8 cellular contexts compared by ENCODE assay signal in the genomic region with DNA sequence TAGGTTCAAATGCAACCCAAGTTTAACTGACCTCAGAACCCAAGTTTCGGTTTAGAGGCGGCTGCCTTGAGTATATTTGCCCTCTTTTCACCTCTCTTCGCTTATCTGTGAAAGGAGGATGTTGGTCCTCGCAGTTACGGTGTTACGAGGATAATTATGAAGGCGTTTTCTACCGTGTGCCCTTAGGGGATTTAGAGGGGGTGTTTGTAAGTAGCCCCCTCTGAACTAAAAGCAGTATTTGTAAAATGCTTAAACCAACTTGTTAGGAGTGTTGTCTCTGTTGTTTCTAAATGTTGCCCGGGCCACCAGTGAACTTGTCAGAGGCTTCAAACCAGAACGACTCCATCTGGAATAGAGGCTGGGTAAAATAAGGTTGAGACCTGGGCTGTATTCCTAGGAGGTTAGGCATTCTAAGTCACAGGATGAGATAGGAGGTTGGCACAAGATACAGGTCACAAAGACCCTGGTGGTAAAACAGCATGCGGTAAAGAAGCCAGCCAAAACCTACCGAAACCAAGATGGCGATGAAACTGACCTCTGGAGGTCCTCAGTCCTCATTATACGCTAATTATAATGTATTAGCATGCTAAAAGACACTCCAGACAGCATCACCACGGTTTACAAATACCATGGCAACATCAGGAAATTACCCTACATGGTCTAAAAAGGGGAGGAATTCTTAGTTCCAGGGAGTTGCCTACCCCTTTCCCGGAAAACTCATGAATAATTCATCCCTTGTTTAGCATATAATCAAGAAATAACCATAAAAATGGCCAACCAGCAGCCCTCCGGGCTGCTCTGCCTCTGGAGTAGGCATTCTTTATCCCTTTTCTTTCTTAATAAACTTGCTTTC. TPM values are rescaled to one million over a fixed set of nuclear protein-coding genes. Genes with fewer than 3 reads are reported as not detected.
DNase-seq lines count a peak whose midpoint lies in the region; ATAC-seq and TF ChIP-seq lines count a peak whose summit lies in the region.

No MANE protein-coding gene starts in this region.

- H3K4me3 ChIP-seq in BLaER1 (peak overlapping the region; percentile 73), HEK293 (ENCODE audit: low read depth, low read length) (peak overlapping the region; percentile 75)

- no peaks in the 10 kb centered on the region for H3K9me3 ChIP-seq in BLaER1
- no peaks in the 10 kb centered on the region for H3K9me3 ChIP-seq in HEK293 (ENCODE audit: control insufficient read depth, insufficient read depth, low read depth, low read length)

- H3K4me1 Mint-ChIP-seq in activated T-helper 2 cell treated with anti-CD3 and anti-CD28 coated beads, Interferon-gamma antibody, Interleukin-2, Interleukin-4, amounts not matched to agents 10 μg/mL and 5 μg/mL and 100 μg/mL, durations not matched to agents 14 hours and 24 hours and 36 hours (ENCODE audit: low read depth), result peaks cover 21% of the 10 kb centered on the region

- H3K36me3 ChIP-seq in BLaER1 (peaks cover 16% of the 10 kb centered on the region), HEK293 (ENCODE audit: control insufficient read depth in 2 of 2, insufficient read depth in 1 of 2, low read length in 2 of 2) (peaks cover 4 to 27% of the 10 kb centered on the region in 2 experiments)

- intact Hi-C loops in activated T-helper 2 cell treated with anti-CD3 and anti-CD28 coated beads, Interferon-gamma antibody, Interleukin-2, Interleukin-4, amounts not matched to agents 10 μg/mL and 5 μg/mL and 100 μg/mL, durations not matched to agents 14 hours and 24 hours and 36 hours (cut with micrococcal nuclease), result no loop called here

- no peaks in the 10 kb centered on the region for H3K27me3 ChIP-seq in BLaER1

- ATAC-seq in HG02938 (IDR thresholded peaks at IDR 0.05; ENCODE audit: unreplicated experiment), result no peak

- peak overlapping the region; percentile 79 for H3K27ac Mint-ChIP-seq in activated T-helper 2 cell treated with anti-CD3 and anti-CD28 coated beads, Interferon-gamma antibody, Interleukin-2, Interleukin-4, amounts not matched to agents 10 μg/mL and 5 μg/mL and 100 μg/mL, durations not matched to agents 14 hours and 24 hours and 36 hours

- CTCF ChIA-PET in HEK293 (lab: Yijun Ruan, JAX), result interaction anchor here (1.7 kb wide), 1 partner anchor 248 kb away, joined by 4 read pairs; no protein-coding TSS in a partner anchor

- H3K9ac ChIP-seq in BLaER1, result peak overlapping the region; percentile 74

- DNase-seq in activated T-helper 2 cell treated with anti-CD3 and anti-CD28 coated beads, Interferon-gamma antibody, Interleukin-2, Interleukin-4, amounts not matched to agents 10 μg/mL and 5 μg/mL and 100 μg/mL, durations not matched to agents 14 hours and 24 hours and 36 hours (ENCODE audit: low spot score), result peak; percentile 42
- peak; percentile 49 for DNase-seq in islet precursor cell
- DNase-seq in superior temporal gyrus (ENCODE audit: extremely low spot score), result peak; percentile 20
- no peak for DNase-seq in activated gamma-delta T cell treated with Interleukin-2 at 50 U/mL for 16 hours
- DNase-seq in stimulated activated CD4-positive, alpha-beta T cell treated with anti-CD3 and anti-CD28 coated beads, Interleukin-4, amount 100 ng/mL, for 24 hours, result no peak

- peak overlapping the region; percentile 97 for H3K4me2 ChIP-seq in BLaER1

- no peak for TF ChIP-seq CTCF in HEK293 (tag by site-specific recombination; IDR thresholded peaks at IDR 0.05)

- peaks cover 13% of the 10 kb centered on the region for H3K36me3 Mint-ChIP-seq in activated T-helper 2 cell treated with anti-CD3 and anti-CD28 coated beads, Interferon-gamma antibody, Interleukin-2, Interleukin-4, amounts not matched to agents 10 μg/mL and 5 μg/mL and 100 μg/mL, durations not matched to agents 14 hours and 24 hours and 36 hours (ENCODE audit: low read depth)

- H3K27ac ChIP-seq in BLaER1 (peak overlapping the region; percentile 85), HEK293 (ENCODE audit: extremely low read depth, low read depth, low read length) (peak overlapping the region; percentile 70)

- peaks cover 9% of the 10 kb centered on the region for H3K27me3 Mint-ChIP-seq in activated T-helper 2 cell treated with anti-CD3 and anti-CD28 coated beads, Interferon-gamma antibody, Interleukin-2, Interleukin-4, amounts not matched to agents 10 μg/mL and 5 μg/mL and 100 μg/mL, durations not matched to agents 14 hours and 24 hours and 36 hours (ENCODE audit: low read depth)

- POLR2A ChIA-PET in HEK293 (lab: Yijun Ruan, JAX), result interaction anchor here (1.2 to 1.9 kb wide), 3 partner anchors 24 to 184 kb away, joined by 7 to 15 read pairs (median 7); partner anchors contain the start of gene SORT1

- no peaks in the 10 kb centered on the region for H3K9me3 Mint-ChIP-seq in activated T-helper 2 cell treated with anti-CD3 and anti-CD28 coated beads, Interferon-gamma antibody, Interleukin-2, Interleukin-4, amounts not matched to agents 10 μg/mL and 5 μg/mL and 100 μg/mL, durations not matched to agents 14 hours and 24 hours and 36 hours

- H4K20me1 ChIP-seq in BLaER1, result no peaks in the 10 kb centered on the region

- H3K4me1 ChIP-seq in BLaER1 (peaks cover 40% of the 10 kb centered on the region), HEK293 (ENCODE audit: control insufficient read depth, insufficient read depth, low read length) (peaks cover 3% of the 10 kb centered on the region)

- peak overlapping the region; percentile 93 for H3K4me3 Mint-ChIP-seq in activated T-helper 2 cell treated with anti-CD3 and anti-CD28 coated beads, Interferon-gamma antibody, Interleukin-2, Interleukin-4, amounts not matched to agents 10 μg/mL and 5 μg/mL and 100 μg/mL, durations not matched to agents 14 hours and 24 hours and 36 hours (ENCODE audit: low read depth)

TF ChIP-seq in HEK293, 187 proteins besides CTCF, POLR2A, EP300 and RAD21:
- no peak for TF ChIP-seq ZNF354C (tag by site-specific recombination; IDR thresholded peaks at IDR 0.05; ENCODE audit: borderline replicate concordance, low read depth)
- TF ChIP-seq ZNF335 (tag by site-specific recombination; conservative IDR thresholded peaks at IDR 0.05), result peak; percentile 27

RNA-seq across cellular contexts. Expression of gene PSRC1, which starts 1.0 kb away (rescaled TPM):
- total RNA-seq in activated T-helper 2 cell treated with anti-CD3 and anti-CD28 coated beads, Interferon-gamma antibody, Interleukin-2, Interleukin-4, amounts not matched to agents 10 μg/mL and 5 μg/mL and 100 μg/mL, durations not matched to agents 14 hours and 24 hours and 36 hours, result 7.8 and 9.5 TPM in 2 replicates

RNA-seq across cellular contexts. Expression of gene MYBPHL, which starts 22.8 kb away (rescaled TPM):
- total RNA-seq in activated T-helper 2 cell treated with anti-CD3 and anti-CD28 coated beads, Interferon-gamma antibody, Interleukin-2, Interleukin-4, amounts not matched to agents 10 μg/mL and 5 μg/mL and 100 μg/mL, durations not matched to agents 14 hours and 24 hours and 36 hours, result not detected in 2 replicates

RNA-seq across cellular contexts. Expression of gene CELSR2, which starts 34.6 kb away (rescaled TPM):
- total RNA-seq in activated T-helper 2 cell treated with anti-CD3 and anti-CD28 coated beads, Interferon-gamma antibody, Interleukin-2, Interleukin-4, amounts not matched to agents 10 μg/mL and 5 μg/mL and 100 μg/mL, durations not matched to agents 14 hours and 24 hours and 36 hours, result 3.8 and 4.3 TPM in 2 replicates

Comparison
In these comparisons a context has a peak if more than half of its experiments do, and no peak if none do; other contexts are left out.
1. DNase-seq: peak in activated T-helper 2 cell treated with anti-CD3 and anti-CD28 coated beads, Interferon-gamma antibody, Interleukin-2, Interleukin-4, amounts not matched to agents 10 μg/mL and 5 μg/mL and 100 μg/mL, durations not matched to agents 14 hours and 24 hours and 36 hours (single experiment), islet precursor cell (single experiment) and superior temporal gyrus (single experiment); none in activated gamma-delta T cell treated with Interleukin-2 at 50 U/mL for 16 hours (single experiment) and stimulated activated CD4-positive, alpha-beta T cell treated with anti-CD3 and anti-CD28 coated beads, Interleukin-4, amount 100 ng/mL, for 24 hours (single experiment).